In genomic region chr19:10112037-10112751, GRCh38 we compare ENCODE assay signal across 6 cellular contexts. TPM values are rescaled to one million over a fixed set of nuclear protein-coding genes. Genes with fewer than 3 reads are reported as not detected.
A peak's percentile ranks its signal among the peaks of the same experiment; 100 is the strongest.
DNase-seq lines count a peak whose midpoint lies in the region; ATAC-seq and TF ChIP-seq lines count a peak whose summit lies in the region.

No MANE protein-coding gene starts in this region.

- peak overlapping the region; percentile 82 for H3K4me3 Mint-ChIP-seq in T-helper 17 cell

- H3K27ac ChIP-seq in left lung = peak overlapping the region in 1 of 2 donors; percentile 82

- peak overlapping the region; percentile 97 for H3K27ac Mint-ChIP-seq in T-helper 17 cell

- ATAC-seq in T-helper 17 cell = peak; percentile 71
- ATAC-seq in left lung = peak; percentile 18
- no peak for ATAC-seq in HG03280 (IDR thresholded peaks at IDR 0.05; ENCODE audit: unreplicated experiment)

- H3K9me3 ChIP-seq in T-helper 17 cell (ENCODE audit: control insufficient read depth, low read length, poor library complexity, severe bottlenecking) = no peaks in the 10 kb centered on the region
- H3K9me3 ChIP-seq in left lung = no peaks in the 10 kb centered on the region

- H3K4me3 ChIP-seq in left lung = peak overlapping the region in 1 of 2 donors; percentile 23

- intact Hi-C loops in left lung (cut with DNase I) (loop anchor here in 1 of 2 donors (10.0 kb wide), 1 partner anchor 133 kb away; no protein-coding TSS in a partner anchor), head of caudate nucleus (cut with DNase I) (loop anchor here (10.0 kb wide), 1 partner anchor 143 kb away; the partner anchor contains the start of gene MRPL4)

- H3K27me3 Mint-ChIP-seq in T-helper 17 cell = no peaks in the 10 kb centered on the region

- H3K36me3 Mint-ChIP-seq in T-helper 17 cell (ENCODE audit: low read depth) = peaks cover 9% of the 10 kb centered on the region

- H3K4me1 ChIP-seq in left lung = peaks cover 2 to 60% of the 10 kb centered on the region in 2 donors

- H3K36me3 ChIP-seq in left lung = peaks cover 0 to 90% of the 10 kb centered on the region in 2 donors

- no peak for TF ChIP-seq CTCF in left lung (IDR thresholded peaks at IDR 0.05)

- no peaks in the 10 kb centered on the region for H3K27me3 ChIP-seq in left lung

- peak; percentile 49 for DNase-seq in EH (ENCODE audit: low read depth)
- peak in 2 of 3 donors; percentile 34 to 55 for DNase-seq in T-helper 17 cell
- DNase-seq in left lung = peak; percentile 39 to 85
- no peak for DNase-seq in head of caudate nucleus
- DNase-seq in epidermal melanocyte (ENCODE audit: insufficient read length, low spot score) = no peak

- H3K4me1 Mint-ChIP-seq in T-helper 17 cell = peaks cover 30% of the 10 kb centered on the region

RNA-seq across cellular contexts. Expression of gene P2RY11, which starts 0.7 kb away (rescaled TPM):
- total RNA-seq in T-helper 17 cell (10 to 100 TPM; 46.6 to 50.8 TPM), left lung (10 to 100 TPM in 1 of 2 donors, 1 to 10 TPM in 1; 8.4 to 24.4 TPM)

RNA-seq across cellular contexts. Expression of gene PPAN, which starts 6.0 kb away (rescaled TPM):
- 10 to 100 TPM; 79.8 to 87.8 TPM for total RNA-seq in T-helper 17 cell
- total RNA-seq in left lung = 10 to 100 TPM; 23.4 to 49.8 TPM

RNA-seq across cellular contexts. Expression of gene EIF3G, which starts 7.5 kb away (rescaled TPM):
- 100 to 1,000 TPM; 312 to 322 TPM for total RNA-seq in T-helper 17 cell
- total RNA-seq in left lung = 100 to 1,000 TPM; 162 to 166 TPM

RNA-seq across cellular contexts. Expression of gene ANGPTL6, which starts 9.7 kb away (rescaled TPM):
- total RNA-seq in T-helper 17 cell = 1 to 10 TPM in 1 of 2 donors, under 1 TPM in 1; 0.86 to 2.2 TPM
- total RNA-seq in left lung = under 1 TPM; 0.38 to 0.68 TPM

RNA-seq across cellular contexts. Expression of gene SHFL, which starts 26.1 kb away (rescaled TPM):
- total RNA-seq in T-helper 17 cell (10 to 100 TPM; 65.2 to 68.0 TPM), left lung (10 to 100 TPM; 30.9 to 38.8 TPM)

Comparison
In these comparisons a context has a peak if more than half of its experiments do, and no peak if none do; other contexts are left out.
1. DNase-seq: peak in EH (single experiment), T-helper 17 cell (2 of 3) and left lung (2 of 2); none in head of caudate nucleus (0 of 42) and epidermal melanocyte (single experiment).